In genomic region chr3:193508108-193508507, GRCh38 we compare ENCODE assay signal across 24 cellular contexts. TPM values are rescaled to one million over a fixed set of nuclear protein-coding genes. Genes with fewer than 3 reads are reported as not detected.
"Had no signal": no experiment of that assay in that cellular context is flagged by ENCODE, and none has a peak within 500 bp of the region (broad histone marks: within the 10 kb centered on the region; RNA-seq: fewer than 3 reads in every experiment).

No MANE protein-coding gene starts in this region.

- FAIRE-seq: HepG2, RCC 7860 had no signal

- DNase-seq: IMR-90, Karpas-422, KG1, MG63, NCI-H1092, NCI-H1105 treated with DMSO at 0.1 percent for 48 hours, NCI-H1417 treated with DMSO at 0.1 percent for 48 hours, NCI-H187, NCI-H2029, NCI-H2081 treated with DMSO at 0.1 percent for 48 hours, NCI-H2171, NCI-H446, NCI-H510A, NCI-H524 treated with DMSO at 0.1 percent for 48 hours, NCI-H69, NCI-H774, Right ventricle myocardium superior, RPMI8226, SIG-M5 had no signal

- ATAC-seq: HepG2 had no signal

- H3K27me3 ChIP-seq: SJSA1 had no signal

- H3K9me3 ChIP-seq: MG63, SJSA1 had no signal

- H3K36me3 ChIP-seq: MG63, SJSA1 had no signal

- H3K4me3 ChIP-seq: MG63, SJSA1, SK-N-MC had no signal

- H3K27ac ChIP-seq: SJSA1, SK-N-MC had no signal

- H3K4me1 ChIP-seq: SJSA1 had no signal

RNA-seq across cellular contexts. Expression of gene ATP13A4, which starts 46.6 kb away (rescaled TPM):
- total RNA-seq: HT1080, SJSA1 had no signal
- polyA plus RNA-seq: IMR-90 had no signal
